18 cellular contexts compared by ENCODE assay signal in genomic region chr17:21293846-21294240, GRCh38. TPM values are rescaled to one million over a fixed set of nuclear protein-coding genes. Genes with fewer than 3 reads are reported as not detected.
DNase-seq lines count a peak whose midpoint lies in the region; ATAC-seq and TF ChIP-seq lines count a peak whose summit lies in the region.
"Had no signal": no experiment of that assay in that cellular context is flagged by ENCODE, and none has a peak within 500 bp of the region (broad histone marks: within the 10 kb centered on the region; RNA-seq: fewer than 3 reads in every experiment).

No MANE protein-coding gene starts in this region.

- H3K9me3 ChIP-seq in BLaER1 (no peaks in the 10 kb centered on the region), neural progenitor cell (ENCODE audit: low read depth) (peaks cover 6% of the 10 kb centered on the region), esophagus muscularis mucosa (no peaks in the 10 kb centered on the region)
- H3K9me3 ChIP-seq: A549, Caco-2 had no signal

- 51% methylated on average over 10 of the region's 10 CpGs for WGBS in esophagus muscularis mucosa

- no peaks in the 10 kb centered on the region for H3K79me2 ChIP-seq in neural progenitor cell (ENCODE audit: low read depth)

- H3K4me1 ChIP-seq in BLaER1 (peaks cover 98% of the 10 kb centered on the region), neural progenitor cell (no peaks in the 10 kb centered on the region), esophagus muscularis mucosa (peaks cover 43 to 80% (median 59%) of the 10 kb centered on the region in 4 donors)
- H3K4me1 ChIP-seq: Caco-2 had no signal

- TF ChIP-seq CTCF in GM10248 (IDR thresholded peaks at IDR 0.05; ENCODE audit: control extremely low read depth, extremely low read depth, low read depth, missing control alignments) (no peak), neural progenitor cell (IDR thresholded peaks at IDR 0.05) (no peak), esophagus muscularis mucosa (IDR thresholded peaks at IDR 0.05) (no peak)

- no peak for ATAC-seq in effector memory CD8-positive, alpha-beta T cell (replicated peaks)
- no peak for ATAC-seq in activated CD4-positive, CD25-positive, alpha-beta regulatory T cell treated with anti-CD3 and anti-CD28 coated beads, Interleukin-2, amount 50 U/mL, for 24 hours
- no peak for ATAC-seq in GM19455 (IDR thresholded peaks at IDR 0.05; ENCODE audit: unreplicated experiment)
- ATAC-seq: GM23338 had no signal

- H3K27me3 ChIP-seq in BLaER1 (no peaks in the 10 kb centered on the region), neural progenitor cell (no peaks in the 10 kb centered on the region), esophagus muscularis mucosa (no peaks in the 10 kb centered on the region)

- CTCF ChIA-PET in GM10248 (lab: Yijun Ruan, JAX): no interaction called here

- H3K36me3 ChIP-seq in BLaER1: peaks cover 68% of the 10 kb centered on the region
- no peaks in the 10 kb centered on the region for H3K36me3 ChIP-seq in neural progenitor cell
- H3K36me3 ChIP-seq in esophagus muscularis mucosa: peaks cover 0 to 25% (median 10%) of the 10 kb centered on the region in 4 donors

- peak overlapping the region; percentile 76; the same call in 1 of the 2 replicates for H3K27ac ChIP-seq in BLaER1
- H3K27ac ChIP-seq in neural progenitor cell: no peak overlapping the region
- peak overlapping the region in 1 of 4 donors; percentile 52 for H3K27ac ChIP-seq in esophagus muscularis mucosa (replicated peaks in 1 of 4)
- H3K27ac ChIP-seq: A549 had no signal

- intact Hi-C loops in esophagus muscularis mucosa (cut with DNase I): no loop called here

- TF ChIP-seq POLR2A in esophagus muscularis mucosa (IDR thresholded peaks at IDR 0.05; ENCODE audit: low read depth): no peak

- H3K4me2 ChIP-seq in BLaER1 (peak overlapping the region; percentile 60), neural progenitor cell (no peak overlapping the region)
- H3K4me2 ChIP-seq: A549, GM23338 had no signal

- TF ChIP-seq EP300 in esophagus muscularis mucosa (IDR thresholded peaks at IDR 0.05): no peak

- H4K20me1 ChIP-seq in BLaER1 (peaks cover 100% of the 10 kb centered on the region), neural progenitor cell (ENCODE audit: low read depth) (peaks cover 5% of the 10 kb centered on the region)

- H3K4me1 Mint-ChIP-seq in effector memory CD8-positive, alpha-beta T cell (ENCODE audit: low read depth in 2 of 2): peaks cover 27 to 48% of the 10 kb centered on the region in 2 donors
- H3K4me1 Mint-ChIP-seq in neural progenitor cell: peaks cover 3% of the 10 kb centered on the region
- H3K4me1 Mint-ChIP-seq: GM23338 had no signal

- peak overlapping the region; percentile 53; the same call in 1 of the 2 replicates for H3K9ac ChIP-seq in BLaER1
- no peak overlapping the region for H3K9ac ChIP-seq in neural progenitor cell

- H3K27me3 Mint-ChIP-seq in effector memory CD8-positive, alpha-beta T cell: no peaks in the 10 kb centered on the region
- peaks cover 4% of the 10 kb centered on the region for H3K27me3 Mint-ChIP-seq in neural progenitor cell (ENCODE audit: insufficient read depth, low read depth)

- H3K27ac Mint-ChIP-seq in effector memory CD8-positive, alpha-beta T cell: peak overlapping the region; percentile 64 to 77
- peak overlapping the region; percentile 84 for H3K27ac Mint-ChIP-seq in neural progenitor cell
- H3K27ac Mint-ChIP-seq: GM23338 had no signal

- H3K4me3 ChIP-seq in BLaER1 (no peak overlapping the region), neural progenitor cell (no peak overlapping the region), esophagus muscularis mucosa (no peak overlapping the region)
- H3K4me3 ChIP-seq: A549, GM23338 had no signal

- H3K9me3 Mint-ChIP-seq in effector memory CD8-positive, alpha-beta T cell: peaks cover 0 to 6% of the 10 kb centered on the region in 2 donors
- H3K9me3 Mint-ChIP-seq in neural progenitor cell: peaks cover 32% of the 10 kb centered on the region

- H3F3A ChIP-seq in neural progenitor cell (ENCODE audit: low read depth): no peaks in the 10 kb centered on the region

- H3K36me3 Mint-ChIP-seq in effector memory CD8-positive, alpha-beta T cell (ENCODE audit: insufficient read depth): peaks cover 48% of the 10 kb centered on the region
- no peaks in the 10 kb centered on the region for H3K36me3 Mint-ChIP-seq in neural progenitor cell

- peak; percentile 22 for DNase-seq in GM10248 (ENCODE audit: extremely low spot score)
- DNase-seq in effector memory CD8-positive, alpha-beta T cell: no peak
- no peak for DNase-seq in neural progenitor cell (ENCODE audit: low spot score)
- DNase-seq in HPDE6-E6E7 (ENCODE audit: extremely low spot score): no peak
- DNase-seq in esophagus muscularis mucosa (ENCODE audit: extremely low spot score): no peak
- DNase-seq: Caco-2, GDM1, NCI-H1417, NCI-H187 treated with DMSO at 0.1 percent for 48 hours, NCI-H2227 treated with DMSO at 0.1 percent for 48 hours, NCI-H510A treated with DMSO at 0.1 percent for 48 hours, NCI-H774, Right ventricle myocardium superior had no signal

- no peak overlapping the region for H3K4me3 Mint-ChIP-seq in effector memory CD8-positive, alpha-beta T cell
- H3K4me3 Mint-ChIP-seq in neural progenitor cell: no peak overlapping the region
- H3K4me3 Mint-ChIP-seq: GM23338 had no signal

- POLR2A ChIA-PET in GM10248 (lab: Yijun Ruan, JAX): no interaction called here

- H2AFZ ChIP-seq in neural progenitor cell (replicated peaks): no peak overlapping the region
- H2AFZ ChIP-seq: GM23338 had no signal

RNA-seq across cellular contexts. Expression of gene MAP2K3, which starts 9.3 kb away (rescaled TPM):
- total RNA-seq in neural progenitor cell (ENCODE audit: low replicate concordance) (3.5 and 9.4 TPM in 2 replicates), esophagus muscularis mucosa (10 to 100 TPM; 23.3 to 42.4 (median 30.5) TPM)

RNA-seq across cellular contexts. Expression of gene NATD1, which starts 40.6 kb away (rescaled TPM):
- total RNA-seq in neural progenitor cell (ENCODE audit: low replicate concordance) (4.3 and 7.8 TPM in 2 replicates), esophagus muscularis mucosa (10 to 100 TPM; 12.3 to 26.2 (median 18.1) TPM)
